In the genomic region with DNA sequence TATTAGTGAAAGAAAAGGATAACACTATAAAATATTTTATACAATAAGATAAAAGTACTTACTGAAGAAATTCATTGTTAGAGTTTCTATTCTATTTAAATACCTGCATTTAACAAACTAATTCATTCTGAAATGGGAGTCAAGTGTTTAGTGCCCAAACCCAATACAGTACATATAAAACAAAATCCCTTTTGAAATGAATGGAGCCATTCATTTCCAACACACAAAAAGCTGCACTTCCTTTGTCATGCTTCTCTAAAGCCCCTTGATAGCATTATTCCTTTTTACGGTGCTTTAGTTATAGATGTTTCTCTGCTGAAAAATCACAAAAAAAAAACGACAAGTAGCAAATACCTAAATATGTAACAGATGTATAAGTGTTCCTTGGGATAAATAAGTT, we compare ENCODE assay signal across 32 cellular contexts.
"Had no signal": no experiment of that assay in that cellular context is flagged by ENCODE, and none has a peak within 500 bp of the region (broad histone marks: within the 10 kb centered on the region; RNA-seq: fewer than 3 reads in every experiment).

No MANE protein-coding gene starts in this region.

- H3K9me3 Mint-ChIP-seq: activated B cell treated with CpG ODN at 0.5 μM for 24 hours; activated T-cell treated with anti-CD3 and anti-CD28 coated beads, Interleukin-2, amount 50 U/mL, for 4 hours; activated T-helper 17 cell treated with anti-CD3 and anti-CD28 coated beads, Interleukin-2, amount 50 U/mL, for 72 hours; brain; endodermal cell; T-helper 2 cell treated with Interferon-gamma antibody and Interleukin-4, amounts not matched to agents 5 μg/mL and 100 μg/mL, for 36 hours had no signal

- H3K4me3 Mint-ChIP-seq: activated B cell treated with CpG ODN at 0.5 μM for 24 hours; activated CD8-positive, alpha-beta T cell treated with anti-CD3 and anti-CD28 coated beads for 36 hours; activated naive CD8-positive, alpha-beta T cell; activated T-cell treated with anti-CD3 and anti-CD28 coated beads, Interleukin-2, amount 50 U/mL, for 4 hours; activated T-helper 17 cell treated with anti-CD3 and anti-CD28 coated beads, Interleukin-2, amount 50 U/mL, for 72 hours; brain; endodermal cell; T-helper 17 cell; T-helper 2 cell treated with Interferon-gamma antibody and Interleukin-4, amounts not matched to agents 5 μg/mL and 100 μg/mL, for 36 hours had no signal

- H3K27me3 ChIP-seq: breast epithelium, cardiac muscle cell, colonic mucosa, heart left ventricle had no signal

- H3K36me3 Mint-ChIP-seq: activated naive CD8-positive, alpha-beta T cell; brain had no signal

- H3K36me3 ChIP-seq: breast epithelium, cardiac muscle cell, colonic mucosa, heart left ventricle, WERI-Rb-1 had no signal

- DNase-seq: activated B cell treated with CpG ODN at 0.5 μM for 24 hours; activated CD4-positive, alpha-beta T cell treated with anti-CD3 and anti-CD28 coated beads for 48 hours; activated CD4-positive, alpha-beta T cell treated with anti-CD3 and anti-CD28 coated beads, Interleukin-2, amount 50 U/mL, for 1 hour; activated CD4-positive, alpha-beta T cell treated with anti-CD3 and anti-CD28 coated beads, Interleukin-2, amount 50 U/mL, for 48 hours; activated CD8-positive, alpha-beta memory T cell treated with anti-CD3 and anti-CD28 coated beads for 24 hours; activated CD8-positive, alpha-beta T cell treated with anti-CD3 and anti-CD28 coated beads for 36 hours; activated effector memory CD4-positive, alpha-beta T cell treated with Interleukin-2 at 50 U/mL for 16 hours; activated gamma-delta T cell treated with Interleukin-2 at 50 U/mL for 16 hours; activated naive CD4-positive, alpha-beta T cell treated with anti-CD3 and anti-CD28 coated beads, Interleukin-2, amount 50 U/mL, for 16 hours; activated naive CD4-positive, alpha-beta T cell treated with Interleukin-2 at 50 U/mL for 16 hours; activated T-cell treated with anti-CD3 and anti-CD28 coated beads, Interleukin-2, amount 50 U/mL, for 4 hours; amniotic stem cell; aorta; central memory CD4-positive, alpha-beta T cell; cerebellar nuclear complex; colonic mucosa; effector memory CD4-positive, alpha-beta T cell; endodermal cell; foreskin fibroblast; glutamatergic neuron; heart left ventricle; T-helper 17 cell; T1000; WERI-Rb-1 had no signal

- H3K27ac Mint-ChIP-seq: activated B cell treated with CpG ODN at 0.5 μM for 24 hours; activated CD8-positive, alpha-beta T cell treated with anti-CD3 and anti-CD28 coated beads for 36 hours; activated naive CD8-positive, alpha-beta T cell; activated T-helper 17 cell treated with anti-CD3 and anti-CD28 coated beads, Interleukin-2, amount 50 U/mL, for 72 hours; endodermal cell; T-helper 17 cell; T-helper 2 cell treated with Interferon-gamma antibody and Interleukin-4, amounts not matched to agents 5 μg/mL and 100 μg/mL, for 36 hours had no signal

- ATAC-seq: activated CD4-positive, CD25-positive, alpha-beta regulatory T cell treated with anti-CD3 and anti-CD28 coated beads, Interleukin-2, amount 50 U/mL, for 24 hours; activated CD8-positive, alpha-beta T cell treated with anti-CD3 and anti-CD28 coated beads for 36 hours; activated T-cell treated with anti-CD3 and anti-CD28 coated beads, Interleukin-2, amount 50 U/mL, for 4 hours; activated T-helper 17 cell treated with anti-CD3 and anti-CD28 coated beads, Interleukin-2, amount 50 U/mL, for 72 hours; esophagus mucosa; heart left ventricle; T-helper 17 cell had no signal

- H3K4me1 Mint-ChIP-seq: activated B cell treated with CpG ODN at 0.5 μM for 24 hours; activated T-helper 17 cell treated with anti-CD3 and anti-CD28 coated beads, Interleukin-2, amount 50 U/mL, for 72 hours; T-helper 17 cell had no signal

- H3K4me3 ChIP-seq: breast epithelium, cardiac muscle cell, colonic mucosa, heart left ventricle had no signal

- H3K27me3 Mint-ChIP-seq: activated B cell treated with CpG ODN at 0.5 μM for 24 hours; activated CD8-positive, alpha-beta T cell treated with anti-CD3 and anti-CD28 coated beads for 36 hours; activated naive CD8-positive, alpha-beta T cell; activated T-helper 17 cell treated with anti-CD3 and anti-CD28 coated beads, Interleukin-2, amount 50 U/mL, for 72 hours; T-helper 17 cell had no signal

- H3K27ac ChIP-seq: breast epithelium, cardiac muscle cell, colonic mucosa, heart left ventricle, WERI-Rb-1 had no signal

- H3K4me1 ChIP-seq: breast epithelium, colonic mucosa, heart left ventricle had no signal

- H3K9me3 ChIP-seq: breast epithelium, colonic mucosa, heart left ventricle had no signal
